Comparison of ENCODE assay signal across 8 cellular contexts in the genomic region with DNA sequence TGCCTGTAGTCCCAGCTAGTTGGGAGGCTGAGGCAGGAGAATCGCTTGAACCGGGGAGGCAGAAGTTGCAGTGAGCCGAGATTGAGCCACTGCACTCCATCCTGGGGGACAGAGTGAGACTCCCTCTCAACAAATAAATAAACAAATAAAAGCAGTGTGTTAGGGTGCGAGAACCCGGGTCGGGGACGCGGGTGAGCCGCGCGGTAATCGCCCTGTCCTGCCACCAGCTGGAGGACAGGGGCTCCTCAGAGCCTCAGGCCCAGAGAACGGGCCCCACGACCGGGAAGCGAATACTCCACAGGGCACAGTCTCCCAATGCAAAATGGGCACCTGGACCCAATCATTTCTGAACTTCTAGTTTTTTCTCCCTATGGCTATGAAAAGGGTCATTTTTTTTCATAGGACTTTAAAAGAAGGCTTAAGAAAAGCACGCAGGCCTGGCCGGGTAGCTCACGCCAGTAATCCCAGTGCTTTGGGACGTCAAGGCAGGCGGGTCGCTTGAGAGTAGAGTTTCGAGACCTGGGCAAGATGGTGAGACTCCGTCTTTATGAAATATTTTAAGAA. TPM values are rescaled to one million over a fixed set of nuclear protein-coding genes. Genes with fewer than 3 reads are reported as not detected.
DNase-seq lines count a peak whose midpoint lies in the region; ATAC-seq, FAIRE-seq and TF ChIP-seq lines count a peak whose summit lies in the region.

No MANE protein-coding gene starts in this region.

- peaks cover 45% of the 10 kb centered on the region for H3K4me1 Mint-ChIP-seq in stimulated activated memory B cell treated with anti-CD40 and anti-IgM and Interleukin-4, amounts not matched to agents 10 μg/mL and 1 μg/mL and 100 μg/mL, for 72 hours

- 81% methylated on average over 24 of the region's 24 CpGs for WGBS in right cardiac atrium

- peak overlapping the region; percentile 99 for H3K4me3 Mint-ChIP-seq in stimulated activated memory B cell treated with anti-CD40 and anti-IgM and Interleukin-4, amounts not matched to agents 10 μg/mL and 1 μg/mL and 100 μg/mL, for 72 hours

- DNase-seq in activated CD8-positive, alpha-beta memory T cell treated with anti-CD3 and anti-CD28 coated beads for 24 hours: peak; percentile 72
- DNase-seq in activated CD8-positive, alpha-beta memory T cell treated with anti-CD3 and anti-CD28 coated beads, Interleukin-2, amount 50 U/mL, for 4 hours: no peak
- DNase-seq in activated CD4-positive, alpha-beta T cell treated with anti-CD3 and anti-CD28 coated beads, Interleukin-2, amount 50 U/mL, for 48 hours: peak; percentile 27 to 35
- DNase-seq in right cardiac atrium (no peak), GM12891 (ENCODE audit: insufficient read length, low spot score) (no peak), NCI-H510A treated with DMSO at 0.1 percent for 48 hours (lab: John Stamatoyannopoulos, UW) (no peak)

- ATAC-seq in right cardiac atrium (no peak), GM18511 (IDR thresholded peaks at IDR 0.05; ENCODE audit: unreplicated experiment) (no peak)
- no peak for ATAC-seq in stimulated activated memory B cell treated with anti-CD40 and anti-IgM and Interleukin-4, amounts not matched to agents 10 μg/mL and 1 μg/mL and 100 μg/mL, for 72 hours

- H3K4me1 ChIP-seq in right cardiac atrium (ENCODE audit: control insufficient read depth, insufficient read depth, low read length): no peaks in the 10 kb centered on the region

- H3K27me3 Mint-ChIP-seq in stimulated activated memory B cell treated with anti-CD40 and anti-IgM and Interleukin-4, amounts not matched to agents 10 μg/mL and 1 μg/mL and 100 μg/mL, for 72 hours: no peaks in the 10 kb centered on the region

- H3K36me3 Mint-ChIP-seq in stimulated activated memory B cell treated with anti-CD40 and anti-IgM and Interleukin-4, amounts not matched to agents 10 μg/mL and 1 μg/mL and 100 μg/mL, for 72 hours: peaks cover 33% of the 10 kb centered on the region

- TF ChIP-seq POLR2A in GM12891 (IDR thresholded peaks at IDR 0.05; ENCODE audit: low read depth, low read length): no peak

- no peaks in the 10 kb centered on the region for H3K9me3 ChIP-seq in right cardiac atrium (ENCODE audit: control insufficient read depth, low read length)

- H3K9me3 Mint-ChIP-seq in stimulated activated memory B cell treated with anti-CD40 and anti-IgM and Interleukin-4, amounts not matched to agents 10 μg/mL and 1 μg/mL and 100 μg/mL, for 72 hours: no peaks in the 10 kb centered on the region

- peak overlapping the region; percentile 33 for H3K4me3 ChIP-seq in right cardiac atrium (ENCODE audit: low read length)

- H3K27ac ChIP-seq in right cardiac atrium (ENCODE audit: low read length): no peak overlapping the region

- H3K27me3 ChIP-seq in right cardiac atrium (ENCODE audit: control insufficient read depth, insufficient read depth): no peaks in the 10 kb centered on the region

- peak overlapping the region; percentile 97 for H3K27ac Mint-ChIP-seq in stimulated activated memory B cell treated with anti-CD40 and anti-IgM and Interleukin-4, amounts not matched to agents 10 μg/mL and 1 μg/mL and 100 μg/mL, for 72 hours

- FAIRE-seq in GM12891 (lab: Jason Lieb, UNC): no peak

- intact Hi-C loops in right cardiac atrium (cut with DNase I): no loop called here

TF ChIP-seq in GM12891, 5 proteins besides CTCF, POLR2A, EP300 and RAD21:
- no peak for TF ChIP-seq SPI1 (IDR thresholded peaks at IDR 0.05; ENCODE audit: low read depth, low read length)
- TF ChIP-seq POLR2AphosphoS5 (IDR thresholded peaks at IDR 0.05; ENCODE audit: low read depth, low read length): no peak
- TF ChIP-seq TAF1 (IDR thresholded peaks at IDR 0.05; ENCODE audit: low read depth, low read length): no peak
- TF ChIP-seq PAX5 (IDR thresholded peaks at IDR 0.05; ENCODE audit: insufficient read depth, low read length, severe bottlenecking): no peak
- no peak for TF ChIP-seq POU2F2 (IDR thresholded peaks at IDR 0.05; ENCODE audit: low read depth, low read length)

RNA-seq across cellular contexts. Expression of gene MCM5, which starts 0.7 kb away (rescaled TPM):
- total RNA-seq in right cardiac atrium: 10 to 100 TPM in 2 of 4 donors, 1 to 10 TPM in 2; 7.4 to 15.8 (median 11.0) TPM
- polyA plus RNA-seq in right cardiac atrium: 7.3 TPM
- 112 TPM for polyA plus RNA-seq in GM12891 (2012; ENCODE audit: low read depth, missing spikeins)

RNA-seq across cellular contexts. Expression of gene HMOX1, which starts 18.3 kb away (rescaled TPM):
- total RNA-seq in right cardiac atrium: 10 to 100 TPM in 2 of 4 donors, 1 to 10 TPM in 2; 6.2 to 10.8 (median 9.6) TPM
- 6.1 TPM for polyA plus RNA-seq in right cardiac atrium
- 16.0 TPM for polyA plus RNA-seq in GM12891 (2012; ENCODE audit: low read depth, missing spikeins)

Comparison
In these comparisons a context has a peak if more than half of its experiments do, and no peak if none do; other contexts are left out.
1. DNase-seq: peak in activated CD8-positive, alpha-beta memory T cell treated with anti-CD3 and anti-CD28 coated beads for 24 hours (single experiment) and activated CD4-positive, alpha-beta T cell treated with anti-CD3 and anti-CD28 coated beads, Interleukin-2, amount 50 U/mL, for 48 hours (2 of 2); none in activated CD8-positive, alpha-beta memory T cell treated with anti-CD3 and anti-CD28 coated beads, Interleukin-2, amount 50 U/mL, for 4 hours (single experiment), right cardiac atrium (0 of 3), GM12891 (single experiment) and NCI-H510A treated with DMSO at 0.1 percent for 48 hours (single experiment).